ENCODE assay signal across 34 cellular contexts in genomic region chr4:151548708-151549107, GRCh38.
"Had no signal": no experiment of that assay in that cellular context is flagged by ENCODE, and none has a peak within 500 bp of the region (broad histone marks: within the 10 kb centered on the region; RNA-seq: fewer than 3 reads in every experiment).

No MANE protein-coding gene starts in this region.

- H3K27me3 Mint-ChIP-seq: activated CD4-positive, alpha-beta memory T cell treated with anti-CD3 and anti-CD28 coated beads for 36 hours; activated CD4-positive, alpha-beta T cell treated with anti-CD3 and anti-CD28 coated beads, Interleukin-2, amount 10 ng/mL, durations not matched to agents 24 days and 14 days had no signal

- H3K27me3 ChIP-seq: brain microvascular endothelial cell, dorsolateral prefrontal cortex, esophagus muscularis mucosa, foreskin keratinocyte, gastroesophageal sphincter had no signal

- H3K36me3 ChIP-seq: brain microvascular endothelial cell, esophagus muscularis mucosa, gastroesophageal sphincter, WERI-Rb-1 had no signal

- H3K27ac ChIP-seq: brain microvascular endothelial cell, coronary artery, dorsolateral prefrontal cortex, esophagus muscularis mucosa, foreskin keratinocyte, gastroesophageal sphincter, WERI-Rb-1 had no signal

- H3K4me3 ChIP-seq: coronary artery, dorsolateral prefrontal cortex, esophagus muscularis mucosa, gastroesophageal sphincter had no signal

- H3K27ac Mint-ChIP-seq: activated CD4-positive, alpha-beta memory T cell treated with anti-CD3 and anti-CD28 coated beads for 36 hours; activated CD4-positive, alpha-beta T cell treated with anti-CD3 and anti-CD28 coated beads for 36 hours; activated CD4-positive, alpha-beta T cell treated with anti-CD3 and anti-CD28 coated beads, Interleukin-2, amount 10 ng/mL, durations not matched to agents 24 days and 14 days; activated CD8-positive, alpha-beta memory T cell treated with anti-CD3 and anti-CD28 coated beads, Interleukin-2, amount 10 ng/mL, durations not matched to agents 7 days and 5 days; activated CD8-positive, alpha-beta T cell treated with anti-CD3 and anti-CD28 coated beads, Interleukin-2, amount 10 ng/mL, durations not matched to agents 7 days and 5 days; activated naive CD8-positive, alpha-beta T cell; activated T-cell treated with anti-CD3 and anti-CD28 coated beads, Interleukin-2, amount 50 U/mL, for 72 hours; dendritic cell treated with granulocyte-macrophage colony-stimulating factor and Interleukin-4, amounts not matched to agents 40 ng/mL and 50 ng/mL, for 4 days; T-helper 17 cell; T-helper 2 cell treated with Interferon-gamma antibody and Interleukin-4, amounts not matched to agents 5 μg/mL and 100 μg/mL, for 36 hours had no signal

- H3K4me1 ChIP-seq: esophagus muscularis mucosa, foreskin keratinocyte, gastroesophageal sphincter had no signal

- H3K4me3 Mint-ChIP-seq: activated CD4-positive, alpha-beta memory T cell treated with anti-CD3 and anti-CD28 coated beads for 36 hours; activated CD4-positive, alpha-beta T cell treated with anti-CD3 and anti-CD28 coated beads for 36 hours; activated CD4-positive, alpha-beta T cell treated with anti-CD3 and anti-CD28 coated beads, Interleukin-2, amount 10 ng/mL, durations not matched to agents 24 days and 14 days; activated CD8-positive, alpha-beta memory T cell treated with anti-CD3 and anti-CD28 coated beads, Interleukin-2, amount 10 ng/mL, durations not matched to agents 7 days and 5 days; activated CD8-positive, alpha-beta T cell treated with anti-CD3 and anti-CD28 coated beads, Interleukin-2, amount 10 ng/mL, durations not matched to agents 7 days and 5 days; activated naive CD8-positive, alpha-beta T cell; activated T-cell treated with anti-CD3 and anti-CD28 coated beads, Interleukin-2, amount 50 U/mL, for 72 hours; central memory CD8-positive, alpha-beta T cell; dendritic cell treated with granulocyte-macrophage colony-stimulating factor and Interleukin-4, amounts not matched to agents 40 ng/mL and 50 ng/mL, for 4 days; T-helper 17 cell; T-helper 2 cell treated with Interferon-gamma antibody and Interleukin-4, amounts not matched to agents 5 μg/mL and 100 μg/mL, for 36 hours had no signal

- FAIRE-seq: astrocyte, bronchial epithelial cell had no signal

- ATAC-seq: activated CD4-positive, alpha-beta T cell treated with anti-CD3 and anti-CD28 coated beads for 36 hours; activated CD8-positive, alpha-beta memory T cell treated with anti-CD3 and anti-CD28 coated beads, Interleukin-2, amount 10 ng/mL, durations not matched to agents 7 days and 5 days; activated CD8-positive, alpha-beta T cell treated with anti-CD3 and anti-CD28 coated beads, Interleukin-2, amount 10 ng/mL, durations not matched to agents 7 days and 5 days; activated T-cell treated with anti-CD3 and anti-CD28 coated beads, Interleukin-2, amount 50 U/mL, for 72 hours; foreskin keratinocyte; gastroesophageal sphincter; T-helper 17 cell had no signal

- DNase-seq: activated CD4-positive, alpha-beta memory T cell treated with anti-CD3 and anti-CD28 coated beads for 36 hours; activated CD4-positive, alpha-beta T cell treated with anti-CD3 and anti-CD28 coated beads for 36 hours; activated CD4-positive, alpha-beta T cell treated with anti-CD3 and anti-CD28 coated beads, Interleukin-2, amount 10 ng/mL, durations not matched to agents 24 days and 14 days; activated CD4-positive, CD25-positive, alpha-beta regulatory T cell; activated CD4-positive, CD25-positive, alpha-beta regulatory T cell treated with anti-CD3 and anti-CD28 coated beads, Interleukin-2, amount 50 U/mL, for 72 hours; activated CD8-positive, alpha-beta memory T cell treated with anti-CD3 and anti-CD28 coated beads, Interleukin-2, amount 10 ng/mL, durations not matched to agents 7 days and 5 days; activated CD8-positive, alpha-beta memory T cell treated with anti-CD3 and anti-CD28 coated beads, Interleukin-2, amount 50 U/mL, for 4 hours; activated CD8-positive, alpha-beta T cell treated with anti-CD3 and anti-CD28 coated beads, Interleukin-2, amount 10 ng/mL, durations not matched to agents 7 days and 5 days; activated gamma-delta T cell treated with Interleukin-2 at 50 U/mL for 16 hours; activated naive CD4-positive, alpha-beta T cell treated with anti-CD3 and anti-CD28 coated beads, Interleukin-2, amount 50 U/mL, for 16 hours; activated naive CD4-positive, alpha-beta T cell treated with Interleukin-2 at 50 U/mL for 16 hours; activated T-cell treated with anti-CD3 and anti-CD28 coated beads, Interleukin-2, amount 50 U/mL, for 1 hour; activated T-cell treated with anti-CD3 and anti-CD28 coated beads, Interleukin-2, amount 50 U/mL, for 72 hours; amniotic stem cell; anterior cingulate cortex; brain microvascular endothelial cell; dorsolateral prefrontal cortex; effector memory CD4-positive, alpha-beta T cell; erythroblast; foreskin keratinocyte; head of caudate nucleus; T-helper 1 cell; T-helper 17 cell; T1000; WERI-Rb-1 had no signal

- H3K4me1 Mint-ChIP-seq: activated CD4-positive, alpha-beta T cell treated with anti-CD3 and anti-CD28 coated beads for 36 hours; activated CD4-positive, alpha-beta T cell treated with anti-CD3 and anti-CD28 coated beads, Interleukin-2, amount 10 ng/mL, durations not matched to agents 24 days and 14 days; activated CD8-positive, alpha-beta memory T cell treated with anti-CD3 and anti-CD28 coated beads, Interleukin-2, amount 10 ng/mL, durations not matched to agents 7 days and 5 days; central memory CD8-positive, alpha-beta T cell; T-helper 17 cell had no signal
